Comparison of ENCODE assay signal across 1 cellular context in the genomic region with DNA sequence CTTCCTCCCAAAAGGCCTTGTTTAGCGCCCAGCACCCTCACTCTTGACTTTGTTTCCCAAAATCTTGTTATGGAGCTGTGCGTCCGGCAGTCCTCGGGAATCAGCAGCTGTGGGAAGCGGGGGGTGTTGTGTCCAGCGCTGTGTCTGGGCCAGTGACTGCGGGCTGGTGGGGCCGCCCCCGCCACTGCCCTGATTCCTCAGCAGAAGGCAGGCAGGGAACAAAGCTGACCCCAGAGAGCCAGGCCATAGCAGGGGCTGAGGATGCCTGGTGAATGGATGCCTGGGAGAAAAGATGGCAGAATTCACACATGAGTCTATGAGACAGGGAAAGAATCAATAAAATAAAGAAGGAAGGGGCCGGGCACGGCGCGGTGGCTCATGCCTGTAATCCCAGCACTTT.
TF ChIP-seq lines count a peak whose summit lies in the region.

No MANE protein-coding gene starts in this region.

TF ChIP-seq in IMR-90, 13 proteins besides CTCF, POLR2A, EP300 and RAD21:
- no peak for TF ChIP-seq SMC3 (IDR thresholded peaks at IDR 0.05; ENCODE audit: low read depth, low read length)
- no peak for TF ChIP-seq BHLHE40 (IDR thresholded peaks at IDR 0.05; ENCODE audit: low read depth, low read length)
TF ChIP-seq in IMR-90: peak in this region for 0.
